8 cellular contexts compared by ENCODE assay signal in the genomic region with DNA sequence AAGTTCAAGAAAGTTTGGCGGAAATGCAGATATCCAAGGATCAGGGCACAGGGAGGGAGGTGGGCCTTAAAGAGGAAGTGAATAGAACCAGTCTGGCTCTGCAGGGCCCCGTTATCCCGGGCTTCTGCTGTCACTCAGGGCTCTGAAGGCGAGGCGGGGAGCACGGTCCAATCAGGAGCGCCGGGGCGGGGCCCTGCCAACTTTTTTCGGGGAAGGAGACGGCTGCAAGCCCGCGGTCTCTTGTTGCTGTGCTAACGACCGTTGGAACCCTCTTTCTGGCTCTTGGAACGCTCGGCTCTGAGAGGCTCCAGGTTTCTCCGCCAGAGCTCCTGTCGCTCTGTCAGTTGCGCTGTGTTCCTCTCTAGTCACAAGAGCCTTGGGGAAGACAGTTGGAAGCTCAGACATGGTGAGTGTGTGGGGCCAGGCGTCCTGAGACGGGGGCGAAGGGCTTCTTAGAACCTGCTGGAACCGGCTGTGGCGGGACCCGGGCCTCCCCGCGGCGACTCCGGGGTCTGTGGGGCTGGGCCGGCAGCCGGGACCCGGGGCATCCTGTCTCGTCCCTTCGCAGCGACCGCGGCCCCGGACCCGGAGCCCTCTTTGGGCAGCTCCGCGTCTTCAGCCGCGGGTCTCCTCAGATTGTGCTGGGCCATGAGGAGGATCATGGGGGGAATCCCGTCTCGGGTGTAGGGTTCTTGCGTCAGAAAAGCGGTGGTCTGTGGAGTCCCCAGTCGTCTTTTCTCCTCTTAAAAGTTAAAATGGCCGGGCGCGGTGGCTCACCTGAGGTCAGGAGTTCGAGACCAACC.
DNase-seq lines count a peak whose midpoint lies in the region; ATAC-seq and FAIRE-seq lines count a peak whose summit lies in the region.

No MANE protein-coding gene starts in this region.

- DNase-seq in Ammon's horn (ENCODE audit: low spot score) (peak; percentile 76), RCC 7860 (ENCODE audit: low spot score) (peak; percentile 58), head of caudate nucleus (peak; percentile 57 to 90 (median 79)), non-pigmented ciliary epithelial cell (ENCODE audit: low read depth) (peak; percentile 60), superior temporal gyrus (ENCODE audit: extremely low spot score) (peak; percentile 51)
- DNase-seq in activated naive CD4-positive, alpha-beta T cell treated with anti-CD3 and anti-CD28 coated beads, Interleukin-2, amount 50 U/mL, for 16 hours, result peak; percentile 67

- intact Hi-C loops in head of caudate nucleus (cut with DNase I), result no loop called here

- peak; percentile 42 for FAIRE-seq in RCC 7860 (lab: Jason Lieb, UNC)

- ATAC-seq in GM21737 (IDR thresholded peaks at IDR 0.05; ENCODE audit: unreplicated experiment), result peak; percentile 72
- ATAC-seq in HG03520 (IDR thresholded peaks at IDR 0.05; ENCODE audit: unreplicated experiment), result no peak
